ENCODE assay signal across 15 cellular contexts in genomic region chr10:132451506-132452215, GRCh38. TPM values are rescaled to one million over a fixed set of nuclear protein-coding genes. Genes with fewer than 3 reads are reported as not detected.
DNase-seq lines count a peak whose midpoint lies in the region; ATAC-seq and TF ChIP-seq lines count a peak whose summit lies in the region.
"Had no signal": no experiment of that assay in that cellular context is flagged by ENCODE, and none has a peak within 500 bp of the region (broad histone marks: within the 10 kb centered on the region; RNA-seq: fewer than 3 reads in every experiment).

No MANE protein-coding gene starts in this region.

- CTCF ChIA-PET in CD8-positive, alpha-beta memory T cell (lab: Charles Lee), result interaction anchor here (0.9 kb wide), 1 partner anchor 64 kb away, joined by 3 read pairs; no protein-coding TSS in a partner anchor

- no peaks in the 10 kb centered on the region for H3K9me3 Mint-ChIP-seq in CD8-positive, alpha-beta memory T cell
- no peaks in the 10 kb centered on the region for H3K9me3 Mint-ChIP-seq in central memory CD8-positive, alpha-beta T cell
- no peaks in the 10 kb centered on the region for H3K9me3 Mint-ChIP-seq in naive B cell
- H3K9me3 Mint-ChIP-seq: activated T-helper 17 cell treated with anti-CD3 and anti-CD28 coated beads, Interleukin-2, amount 50 U/mL, for 72 hours; WTC11 had no signal

- H3K27me3 ChIP-seq in CD8-positive, alpha-beta memory T cell (ENCODE audit: insufficient read depth, low read length, poor library complexity, severe bottlenecking), result no peaks in the 10 kb centered on the region

- in situ Hi-C loops in KBM-7 (cut with MboI; ENCODE audit: low pct_unique_long_range_greater_than_20kb, low sequenced_read_pairs), result loop anchor here (10.0 kb wide), 2 partner anchors 67 to 183 kb away; no protein-coding TSS in a partner anchor

- DNase-seq in CD8-positive, alpha-beta memory T cell, result no peak
- no peak for DNase-seq in central memory CD8-positive, alpha-beta T cell (ENCODE audit: low spot score in 2 of 2)
- DNase-seq in naive B cell, result no peak
- DNase-seq in NCI-H128 (lab: John Stamatoyannopoulos, UW; ENCODE audit: unreplicated experiment), result no peak
- DNase-seq in effector CD4-positive, alpha-beta T cell, result no peak
- no peak for DNase-seq in KBM-7
- DNase-seq: central memory CD4-positive, alpha-beta T cell; DMS 273 treated with DMSO at 0.1 percent for 48 hours; NCI-H226; stimulated activated CD4-positive, alpha-beta T cell treated with anti-CD3 and anti-CD28 coated beads, Interleukin-2, amount 100 ng/mL, for 48 hours had no signal

- H3K36me3 ChIP-seq in CD8-positive, alpha-beta memory T cell (ENCODE audit: insufficient read depth, low read length), result no peaks in the 10 kb centered on the region
- H3K36me3 ChIP-seq: HAP-1 had no signal

- H3K4me3 ChIP-seq in CD8-positive, alpha-beta memory T cell (ENCODE audit: low read length), result no peak overlapping the region
- H3K4me3 ChIP-seq: HAP-1 had no signal

- H3K27ac ChIP-seq in C4-2B, result peak overlapping the region; percentile 31
- H3K27ac ChIP-seq in CD8-positive, alpha-beta memory T cell (ENCODE audit: low read depth, low read length), result no peak overlapping the region
- H3K27ac ChIP-seq: parathyroid adenoma had no signal

- no peaks in the 10 kb centered on the region for H3K9me3 ChIP-seq in CD8-positive, alpha-beta memory T cell (ENCODE audit: low read length)
- H3K9me3 ChIP-seq: HAP-1 had no signal

- H3K4me1 Mint-ChIP-seq in CD8-positive, alpha-beta memory T cell, result peaks cover 14 to 47% (median 20%) of the 10 kb centered on the region in 3 donors
- peaks cover 16% of the 10 kb centered on the region for H3K4me1 Mint-ChIP-seq in central memory CD8-positive, alpha-beta T cell
- H3K4me1 Mint-ChIP-seq in naive B cell, result peaks cover 20 to 23% (median 22%) of the 10 kb centered on the region in 3 donors

- peak overlapping the region; percentile 77 to 97 (median 89) for H3K27ac Mint-ChIP-seq in CD8-positive, alpha-beta memory T cell
- H3K27ac Mint-ChIP-seq in central memory CD8-positive, alpha-beta T cell (ENCODE audit: low read depth), result peak overlapping the region; percentile 89
- peak overlapping the region; percentile 90 to 98 (median 94) for H3K27ac Mint-ChIP-seq in naive B cell
- H3K27ac Mint-ChIP-seq: activated T-helper 17 cell treated with anti-CD3 and anti-CD28 coated beads, Interleukin-2, amount 50 U/mL, for 72 hours; WTC11 had no signal

- H3K36me3 Mint-ChIP-seq in CD8-positive, alpha-beta memory T cell, result no peaks in the 10 kb centered on the region
- H3K36me3 Mint-ChIP-seq in central memory CD8-positive, alpha-beta T cell (ENCODE audit: insufficient read depth), result peaks cover 10% of the 10 kb centered on the region
- H3K36me3 Mint-ChIP-seq in naive B cell, result no peaks in the 10 kb centered on the region
- H3K36me3 Mint-ChIP-seq: WTC11 had no signal

- H3K4me3 Mint-ChIP-seq in CD8-positive, alpha-beta memory T cell, result peak overlapping the region in 1 of 7 donors; percentile 78
- H3K4me3 Mint-ChIP-seq in central memory CD8-positive, alpha-beta T cell, result no peak overlapping the region
- H3K4me3 Mint-ChIP-seq in naive B cell, result peak overlapping the region in 3 of 8 donors; percentile 11 to 36 (median 27)
- H3K4me3 Mint-ChIP-seq: WTC11 had no signal

- H3K4me1 ChIP-seq in CD8-positive, alpha-beta memory T cell (ENCODE audit: insufficient read depth, low read length), result peaks cover 39% of the 10 kb centered on the region

- ATAC-seq in central memory CD8-positive, alpha-beta T cell (replicated peaks; ENCODE audit: extremely low read depth, poor library complexity, severe bottlenecking), result no peak
- ATAC-seq in naive B cell (ENCODE audit: low read depth in 2 of 2), result no peak
- ATAC-seq: activated T-helper 17 cell treated with anti-CD3 and anti-CD28 coated beads, Interleukin-2, amount 50 U/mL, for 72 hours; WTC11 had no signal

- TF ChIP-seq CTCF in C4-2B (conservative IDR thresholded peaks at IDR 0.05), result no peak

- no peaks in the 10 kb centered on the region for H3K27me3 Mint-ChIP-seq in CD8-positive, alpha-beta memory T cell
- H3K27me3 Mint-ChIP-seq in central memory CD8-positive, alpha-beta T cell, result no peaks in the 10 kb centered on the region
- no peaks in the 10 kb centered on the region for H3K27me3 Mint-ChIP-seq in naive B cell
- H3K27me3 Mint-ChIP-seq: activated T-helper 17 cell treated with anti-CD3 and anti-CD28 coated beads, Interleukin-2, amount 50 U/mL, for 72 hours had no signal

- POLR2A ChIA-PET in CD8-positive, alpha-beta memory T cell (lab: Charles Lee), result no interaction called here

RNA-seq across cellular contexts. Expression of gene PWWP2B, which starts 54.7 kb away (rescaled TPM):
- 1 to 10 TPM; 3.1 to 3.7 TPM for total RNA-seq in CD8-positive, alpha-beta memory T cell
- 4.4 TPM for polyA plus RNA-seq in CD8-positive, alpha-beta memory T cell
- 10 to 100 TPM in 1 of 6 donors, 1 to 10 TPM in 5; 3.3 to 10.3 (median 6.2) TPM for polyA plus RNA-seq in naive B cell (ENCODE audit: low read depth in 6 of 6)
